18 cellular contexts compared by ENCODE assay signal in the genomic region with DNA sequence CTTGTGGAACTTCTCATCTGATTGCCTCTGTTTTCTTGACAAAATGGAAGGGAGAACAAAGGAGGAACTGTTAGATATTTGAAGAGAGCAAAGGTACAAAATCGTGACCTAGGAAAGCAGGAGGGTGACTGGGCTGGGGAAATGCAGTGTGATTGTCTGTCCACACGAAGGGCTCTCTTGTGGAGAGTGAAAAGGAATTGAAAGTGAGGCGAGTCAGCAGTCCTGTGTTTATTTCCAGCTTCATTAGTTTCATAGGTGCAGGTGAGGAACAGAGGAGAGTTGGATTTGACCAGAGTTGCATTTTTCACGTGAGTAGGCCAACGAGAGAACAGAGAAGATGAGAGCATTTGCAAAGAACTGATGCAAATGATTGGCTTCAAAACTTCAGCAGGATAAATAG.
"Had no signal": no experiment of that assay in that cellular context is flagged by ENCODE, and none has a peak within 500 bp of the region (broad histone marks: within the 10 kb centered on the region; RNA-seq: fewer than 3 reads in every experiment).

No MANE protein-coding gene starts in this region.

- ATAC-seq: activated CD8-positive, alpha-beta T cell treated with anti-CD3 and anti-CD28 coated beads, Interleukin-2, amount 10 ng/mL, durations not matched to agents 7 days and 5 days; PC-3 had no signal

- DNase-seq: activated CD4-positive, alpha-beta T cell treated with anti-CD3 and anti-CD28 coated beads for 48 hours; activated CD4-positive, alpha-beta T cell treated with anti-CD3 and anti-CD28 coated beads, Interleukin-2, amount 50 U/mL, for 4 hours; activated CD4-positive, CD25-positive, alpha-beta regulatory T cell treated with anti-CD3 and anti-CD28 coated beads, Interleukin-2, amount 50 U/mL, for 72 hours; activated CD8-positive, alpha-beta memory T cell treated with anti-CD3 and anti-CD28 coated beads, Interleukin-2, amount 50 U/mL, for 48 hours; activated CD8-positive, alpha-beta T cell treated with anti-CD3 and anti-CD28 coated beads, Interleukin-2, amount 10 ng/mL, durations not matched to agents 7 days and 5 days; activated T-cell treated with anti-CD3 and anti-CD28 coated beads, Interleukin-2, amount 50 U/mL, for 1 hour; amygdala; NCI-H1105 treated with DMSO at 0.1 percent for 48 hours; NCI-H146; NCI-H187 treated with DMSO at 0.1 percent for 48 hours; NCI-H2081 treated with DMSO at 0.1 percent for 48 hours; NCI-H2171; NCI-H226; NCI-H526; NCI-H774; PC-3; SHP77 treated with DMSO at 0.1 percent for 48 hours; T-helper 9 cell had no signal
